ENCODE assay signal across 27 cellular contexts in the genomic region with DNA sequence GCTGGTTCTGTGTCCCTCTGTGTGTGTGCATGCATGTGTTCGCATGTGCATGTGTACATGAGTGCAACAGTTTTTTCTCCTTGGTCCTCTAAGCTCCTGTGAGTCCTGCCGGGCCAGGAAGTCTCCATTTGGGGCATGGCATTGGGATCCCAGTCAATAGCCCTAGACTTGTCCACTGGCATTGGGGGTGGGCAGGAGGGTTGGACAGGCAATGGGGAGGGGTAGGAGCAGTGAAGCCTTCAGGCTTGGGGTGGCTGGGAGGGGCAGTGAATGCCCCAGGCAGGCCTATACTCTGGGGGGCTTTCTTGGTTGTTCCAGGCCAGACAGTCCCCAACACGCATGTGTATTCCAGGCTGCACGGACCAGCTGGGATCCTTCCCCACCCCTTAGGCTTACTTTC.
"Had no signal": no experiment of that assay in that cellular context is flagged by ENCODE, and none has a peak within 500 bp of the region (broad histone marks: within the 10 kb centered on the region; RNA-seq: fewer than 3 reads in every experiment).

No MANE protein-coding gene starts in this region.

- H3K4me3 Mint-ChIP-seq: dendritic cell treated with granulocyte-macrophage colony-stimulating factor and Interleukin-4, amounts not matched to agents 40 ng/mL and 50 ng/mL, for 4 days; endodermal cell; naive thymus-derived CD8-positive, alpha-beta T cell; nephron progenitor cell; stimulated activated effector memory CD8-positive, alpha-beta T cell treated with anti-CD3 and anti-CD28 coated beads, Interleukin-12 subunit alpha, Interleukin-12 subunit beta, amount 100 ng/mL, for 72 hours had no signal

- H3K27ac Mint-ChIP-seq: dendritic cell treated with granulocyte-macrophage colony-stimulating factor and Interleukin-4, amounts not matched to agents 40 ng/mL and 50 ng/mL, for 4 days; endodermal cell; naive thymus-derived CD8-positive, alpha-beta T cell; nephron progenitor cell; stimulated activated effector memory CD8-positive, alpha-beta T cell treated with anti-CD3 and anti-CD28 coated beads, Interleukin-12 subunit alpha, Interleukin-12 subunit beta, amount 100 ng/mL, for 72 hours had no signal

- H3K4me1 ChIP-seq: foreskin keratinocyte, lower lobe of right lung, parathyroid adenoma had no signal

- H3K9me3 ChIP-seq: colonic mucosa, esophagus muscularis mucosa, gastroesophageal sphincter, heart left ventricle, left lung, lower lobe of right lung, stomach, thyroid gland, vagina had no signal

- ATAC-seq: foreskin keratinocyte; gastroesophageal sphincter; heart left ventricle; left cardiac atrium; left lung; lower lobe of right lung; naive thymus-derived CD8-positive, alpha-beta T cell; sciatic nerve; stimulated activated effector memory CD8-positive, alpha-beta T cell treated with anti-CD3 and anti-CD28 coated beads, Interleukin-12 subunit alpha, Interleukin-12 subunit beta, amount 100 ng/mL, for 72 hours had no signal

- H3K9me3 Mint-ChIP-seq: stimulated activated effector memory CD8-positive, alpha-beta T cell treated with anti-CD3 and anti-CD28 coated beads, Interleukin-12 subunit alpha, Interleukin-12 subunit beta, amount 100 ng/mL, for 72 hours had no signal

- H3K27me3 ChIP-seq: colonic mucosa, foreskin keratinocyte, heart left ventricle, left lung, stomach, thyroid gland, vagina had no signal

- H3K36me3 Mint-ChIP-seq: naive thymus-derived CD8-positive, alpha-beta T cell; stimulated activated effector memory CD8-positive, alpha-beta T cell treated with anti-CD3 and anti-CD28 coated beads, Interleukin-12 subunit alpha, Interleukin-12 subunit beta, amount 100 ng/mL, for 72 hours had no signal

- H3K27me3 Mint-ChIP-seq: progenitor cell of endocrine pancreas had no signal

- H3K4me3 ChIP-seq: colonic mucosa, esophagus muscularis mucosa, gastroesophageal sphincter, heart left ventricle, left lung, lower lobe of right lung, stomach, thyroid gland, vagina had no signal

- H3K79me2 ChIP-seq: parathyroid adenoma had no signal

- H2AFZ ChIP-seq: parathyroid adenoma had no signal

- DNase-seq: colonic mucosa; effector CD8-positive, alpha-beta T cell; endodermal cell; foreskin keratinocyte; hippocampal formation; left cardiac atrium; left lung; lower lobe of right lung; naive thymus-derived CD8-positive, alpha-beta T cell; nephron progenitor cell; stimulated activated CD4-positive, alpha-beta T cell treated with anti-CD3 and anti-CD28 coated beads, Interleukin-2, amount 100 ng/mL, for 24 hours; stimulated activated CD4-positive, alpha-beta T cell treated with anti-CD3 and anti-CD28 coated beads, Interleukin-4, amount 100 ng/mL, for 24 hours; stimulated activated naive CD4-positive, alpha-beta T cell treated with Interleukin-2 at 50 U/mL for 16 hours; stomach; trophoblast cell had no signal

- FAIRE-seq: islet of Langerhans had no signal

- H3K36me3 ChIP-seq: colonic mucosa, esophagus muscularis mucosa, gastroesophageal sphincter, heart left ventricle, left lung, lower lobe of right lung, stomach, thyroid gland, vagina had no signal

- H3K27ac ChIP-seq: colonic mucosa, epithelial cell of prostate, esophagus muscularis mucosa, foreskin keratinocyte, gastroesophageal sphincter, heart left ventricle, left lung, lower lobe of right lung, parathyroid adenoma, stomach, thyroid gland, vagina had no signal

- H3K9ac ChIP-seq: parathyroid adenoma had no signal

- H3K4me1 Mint-ChIP-seq: stimulated activated effector memory CD8-positive, alpha-beta T cell treated with anti-CD3 and anti-CD28 coated beads, Interleukin-12 subunit alpha, Interleukin-12 subunit beta, amount 100 ng/mL, for 72 hours had no signal
